ENCODE assay signal across 9 cellular contexts in genomic region chr14:77590845-77591506, GRCh38. TPM values are rescaled to one million over a fixed set of nuclear protein-coding genes. Genes with fewer than 3 reads are reported as not detected.
DNase-seq lines count a peak whose midpoint lies in the region; ATAC-seq and TF ChIP-seq lines count a peak whose summit lies in the region.
"Had no signal": no experiment of that assay in that cellular context is flagged by ENCODE, and none has a peak within 500 bp of the region (broad histone marks: within the 10 kb centered on the region; RNA-seq: fewer than 3 reads in every experiment).

No MANE protein-coding gene starts in this region.

- no peaks in the 10 kb centered on the region for H3K9me3 ChIP-seq in heart right ventricle
- H3K9me3 ChIP-seq in Peyer's patch, result no peaks in the 10 kb centered on the region

- H3K36me3 Mint-ChIP-seq in immature natural killer cell, result peaks cover 9 to 17% (median 13%) of the 10 kb centered on the region in 3 donors

- H3K4me3 ChIP-seq in heart right ventricle (peak overlapping the region in 2 of 10 donors; percentile 14 to 25), Peyer's patch (no peak overlapping the region)

- H3K4me1 ChIP-seq in heart right ventricle (peaks cover 0 to 77% (median 19%) of the 10 kb centered on the region in 9 donors), Peyer's patch (peaks cover 0 to 39% (median 8%) of the 10 kb centered on the region in 4 donors)

- peaks cover 0 to 2% (median 1%) of the 10 kb centered on the region in 3 donors for H3K27me3 Mint-ChIP-seq in immature natural killer cell (ENCODE audit: low read depth in 3 of 3)

- H3K4me3 Mint-ChIP-seq in immature natural killer cell, result peak overlapping the region; percentile 65 to 78 (median 73)

- H3K9me3 Mint-ChIP-seq in immature natural killer cell, result no peaks in the 10 kb centered on the region

- no peak for TF ChIP-seq POLR2A in Peyer's patch (IDR thresholded peaks at IDR 0.05)

- peaks cover 73 to 86% of the 10 kb centered on the region in 2 donors for H3K4me1 Mint-ChIP-seq in immature natural killer cell

- 76 to 83% methylated on average over 6 of the region's 6 CpGs for WGBS in heart right ventricle, 2 donors

- no peaks in the 10 kb centered on the region for H3K27me3 ChIP-seq in heart right ventricle
- no peaks in the 10 kb centered on the region for H3K27me3 ChIP-seq in Peyer's patch

- peak overlapping the region; percentile 41 to 90 (median 86) for H3K27ac Mint-ChIP-seq in immature natural killer cell

- H3K27ac ChIP-seq in heart right ventricle (peak overlapping the region in 3 of 10 donors; percentile 12 to 80 (median 55)), Peyer's patch (peak overlapping the region; percentile 41 to 73 (median 58))

- peak; percentile 29 for ATAC-seq in Right ventricle myocardium superior (ENCODE audit: poor library complexity)
- no peak for ATAC-seq in heart right ventricle
- ATAC-seq in activated CD4-positive, CD25-positive, alpha-beta regulatory T cell treated with anti-CD3 and anti-CD28 coated beads, Interleukin-2, amount 50 U/mL, for 24 hours, result no peak

- intact Hi-C loops in Right ventricle myocardium superior (cut with DNase I) (no loop called here), heart right ventricle (cut with DNase I) (no loop called here)

- TF ChIP-seq CTCF in heart right ventricle (IDR thresholded peaks at IDR 0.05) (no peak), Peyer's patch (IDR thresholded peaks at IDR 0.05) (no peak)

- peaks cover 0 to 20% (median 3%) of the 10 kb centered on the region in 9 donors for H3K36me3 ChIP-seq in heart right ventricle
- peaks cover 0 to 16% (median 0%) of the 10 kb centered on the region in 3 donors for H3K36me3 ChIP-seq in Peyer's patch

- no peak for DNase-seq in Right ventricle myocardium superior
- no peak for DNase-seq in heart right ventricle
- no peak for DNase-seq in Peyer's patch
- DNase-seq in immature natural killer cell, result no peak
- DNase-seq in ureter (ENCODE audit: low spot score), result peak; percentile 52
- no peak for DNase-seq in COLO829 (ENCODE audit: low spot score)
- DNase-seq in stimulated activated CD8-positive, alpha-beta memory T cell treated with anti-CD3 and anti-CD28 coated beads, Interleukin-4, amount 100 ng/mL, for 48 hours, result no peak
- DNase-seq: occipital lobe had no signal

RNA-seq across cellular contexts. Expression of gene SPTLC2, which starts 25.5 kb away (rescaled TPM):
- total RNA-seq in Right ventricle myocardium superior, result 10.2 TPM
- total RNA-seq in heart right ventricle, result 10 to 100 TPM in 8 of 10 donors, 1 to 10 TPM in 2; 8.3 to 23.5 (median 13.3) TPM
- polyA plus RNA-seq in heart right ventricle, result 1 to 10 TPM; 4.7 to 6.5 TPM
- 10 to 100 TPM; 21.6 to 35.5 (median 29.8) TPM for total RNA-seq in Peyer's patch
- 10 to 100 TPM; 25.2 to 35.2 (median 32.3) TPM for polyA plus RNA-seq in immature natural killer cell
- total RNA-seq in ureter, result 49.9 TPM
